ENCODE assay signal across 8 cellular contexts in genomic region chr9:34651876-34652602, GRCh38. TPM values are rescaled to one million over a fixed set of nuclear protein-coding genes. Genes with fewer than 3 reads are reported as not detected.
DNase-seq lines count a peak whose midpoint lies in the region; ATAC-seq and TF ChIP-seq lines count a peak whose summit lies in the region.

IL11RA (plus strand) TSS chr9:34652185; CDS start chr9:34655218, 3,033 bp downstream.

- intact Hi-C loops in head of caudate nucleus (cut with DNase I) (no loop called here), upper lobe of right lung (cut with DNase I) (no loop called here)

- peak within 1 kb of the TSS; percentile 57 for H3K4me3 Mint-ChIP-seq in activated naive CD8-positive, alpha-beta T cell

- peak within 1 kb of the TSS; percentile 62 for H3K4me2 ChIP-seq in OCI-LY3 (ENCODE audit: low read length)

- peaks cover 3% of the 10 kb centered on the region; the same call in 1 of the 2 replicates for H4K20me1 ChIP-seq in OCI-LY3 (ENCODE audit: insufficient read depth, low read length)

- peaks cover 48% of the 10 kb centered on the region for H3K4me1 Mint-ChIP-seq in activated naive CD8-positive, alpha-beta T cell (ENCODE audit: low read depth)

- peak in 2 of 3 experiments; percentile 2 to 55 for DNase-seq in NCI-H1417 (lab: John Stamatoyannopoulos, UW)
- DNase-seq in NCI-H1417 treated with DMSO at 0.1 percent for 48 hours (lab: John Stamatoyannopoulos, UW): no peak
- peak; percentile 71 to 94 (median 85) for DNase-seq in head of caudate nucleus
- DNase-seq in upper lobe of right lung: peak; percentile 94

- peaks cover 9% of the 10 kb centered on the region for H3K79me2 ChIP-seq in OCI-LY3 (ENCODE audit: low read length)

- H3K27me3 ChIP-seq in OCI-LY3 (ENCODE audit: low read depth, low read length) (no peaks in the 10 kb centered on the region), neuron (ENCODE audit: insufficient read depth, low read length) (no peaks in the 10 kb centered on the region), upper lobe of right lung (no peaks in the 10 kb centered on the region)

- H3K9me3 Mint-ChIP-seq in activated naive CD8-positive, alpha-beta T cell (ENCODE audit: low read depth): no peaks in the 10 kb centered on the region

- peaks cover 8% of the 10 kb centered on the region for H3K4me1 ChIP-seq in OCI-LY3 (ENCODE audit: low read length)
- peaks cover 42% of the 10 kb centered on the region for H3K4me1 ChIP-seq in neuron (ENCODE audit: insufficient read depth, low read length)
- peaks cover 47% of the 10 kb centered on the region for H3K4me1 ChIP-seq in upper lobe of right lung

- H3K36me3 ChIP-seq in OCI-LY3 (replicated peaks; ENCODE audit: low read depth, low read length) (peaks cover 19% of the 10 kb centered on the region), neuron (ENCODE audit: insufficient read depth, low read length) (peaks cover 13% of the 10 kb centered on the region), upper lobe of right lung (peaks cover 18% of the 10 kb centered on the region)

- H3K4me3 ChIP-seq in OCI-LY3 (ENCODE audit: low read length) (peak within 1 kb of the TSS; percentile 48), neuron (ENCODE audit: low read length) (peak within 1 kb of the TSS; percentile 51), upper lobe of right lung (peak within 1 kb of the TSS; percentile 47)

- H3K27ac ChIP-seq in OCI-LY3 (ENCODE audit: low read length): no peak within 1 kb of the TSS
- peak within 1 kb of the TSS; percentile 82 for H3K27ac ChIP-seq in upper lobe of right lung

- no peak within 1 kb of the TSS for H3K9ac ChIP-seq in OCI-LY3 (ENCODE audit: low read length)

- H3K27me3 Mint-ChIP-seq in activated naive CD8-positive, alpha-beta T cell: no peaks in the 10 kb centered on the region

- peaks cover 4% of the 10 kb centered on the region for H3K36me3 Mint-ChIP-seq in activated naive CD8-positive, alpha-beta T cell

- ATAC-seq in upper lobe of right lung (peak; percentile 93), GM21381 (IDR thresholded peaks at IDR 0.05; ENCODE audit: unreplicated experiment) (no peak)

- peak within 1 kb of the TSS; percentile 80 for H3K27ac Mint-ChIP-seq in activated naive CD8-positive, alpha-beta T cell

- TF ChIP-seq CTCF in OCI-LY3 (IDR thresholded peaks at IDR 0.05; ENCODE audit: low read depth, low read length) (no peak), upper lobe of right lung (IDR thresholded peaks at IDR 0.05) (no peak)

- no peaks in the 10 kb centered on the region for H3K9me3 ChIP-seq in OCI-LY3 (ENCODE audit: insufficient read depth, low read length)
- no peaks in the 10 kb centered on the region for H3K9me3 ChIP-seq in neuron (ENCODE audit: low read length)
- no peaks in the 10 kb centered on the region for H3K9me3 ChIP-seq in upper lobe of right lung

- H2AFZ ChIP-seq in OCI-LY3 (ENCODE audit: low read depth, low read length) (no peak within 1 kb of the TSS), neuron (ENCODE audit: low read depth, low read length) (no peak within 1 kb of the TSS)

RNA-seq across cellular contexts. Expression of gene IL11RA, which starts in this region (rescaled TPM):
- 18.7 TPM for total RNA-seq in upper lobe of right lung
